Comparison of ENCODE assay signal across 8 cellular contexts in genomic region chr1:154404984-154405761, GRCh38. TPM values are rescaled to one million over a fixed set of nuclear protein-coding genes. Genes with fewer than 3 reads are reported as not detected.
DNase-seq lines count a peak whose midpoint lies in the region; ATAC-seq and TF ChIP-seq lines count a peak whose summit lies in the region.

TSS of gene IL6R (plus strand) at chr1:154405343. CDS start at chr1:154405630, 287 bp downstream.

- H3K9me3 Mint-ChIP-seq in natural killer cell = no peaks in the 10 kb centered on the region

- peak; percentile 36 for ATAC-seq in HG03159 (IDR thresholded peaks at IDR 0.05; ENCODE audit: unreplicated experiment)
- peak; percentile 59 to 69 (median 59) for ATAC-seq in natural killer cell

- H3K4me1 Mint-ChIP-seq in natural killer cell = peaks cover 40 to 48% of the 10 kb centered on the region in 2 donors

- intact Hi-C loops in natural killer cell (cut with micrococcal nuclease) = no loop called here

- H3K4me3 Mint-ChIP-seq in natural killer cell = peak within 1 kb of the TSS; percentile 79

- peak; percentile 29 for DNase-seq in NCI-H1105 (lab: John Stamatoyannopoulos, UW)
- no peak for DNase-seq in NCI-H1105 treated with DMSO at 0.1 percent for 48 hours (lab: John Stamatoyannopoulos, UW)
- DNase-seq in RKO (ENCODE audit: low spot score) = peak; percentile 92
- DNase-seq in activated gamma-delta T cell treated with Interleukin-2 at 50 U/mL for 16 hours = peak; percentile 61
- DNase-seq in foreskin fibroblast = peak; percentile 92 to 97
- peak; percentile 47 for DNase-seq in natural killer cell

- H3K27ac Mint-ChIP-seq in natural killer cell = peak within 1 kb of the TSS in 1 of 2 donors; percentile 75

- no peaks in the 10 kb centered on the region for H3K9me3 ChIP-seq in stomach smooth muscle (ENCODE audit: control insufficient read depth in 2 of 2, low read length in 2 of 2)

- H3K36me3 ChIP-seq in stomach smooth muscle (ENCODE audit: control insufficient read depth in 2 of 2, insufficient read depth in 2 of 2, low read length in 2 of 2) = no peaks in the 10 kb centered on the region

- H3K27me3 ChIP-seq in stomach smooth muscle (ENCODE audit: control insufficient read depth in 1 of 2, insufficient read depth in 2 of 2, low read length in 2 of 2) = no peaks in the 10 kb centered on the region

- peak within 1 kb of the TSS; percentile 90 to 93 for H3K9ac ChIP-seq in stomach smooth muscle (ENCODE audit: low read length in 2 of 2)

- TF ChIP-seq CTCF in foreskin fibroblast (IDR thresholded peaks at IDR 0.05; ENCODE audit: low read depth, low read length) = peak; percentile 35
- TF ChIP-seq CTCF in natural killer cell (IDR thresholded peaks at IDR 0.05) = no peak

- peaks cover 24 to 43% of the 10 kb centered on the region in 2 donors for H3K27me3 Mint-ChIP-seq in natural killer cell (ENCODE audit: low read depth in 2 of 2)

- H3K4me1 ChIP-seq in stomach smooth muscle (ENCODE audit: control insufficient read depth, insufficient read depth, low read length) = peaks cover 53% of the 10 kb centered on the region

- H3K4me3 ChIP-seq in foreskin fibroblast (ENCODE audit: low read depth in 1 of 2, low read length in 2 of 2) = peak within 1 kb of the TSS; percentile 68 to 73
- peak within 1 kb of the TSS; percentile 84 to 90 for H3K4me3 ChIP-seq in stomach smooth muscle (ENCODE audit: low read length in 2 of 2)

- peak within 1 kb of the TSS; percentile 97 for H3K27ac ChIP-seq in stomach smooth muscle (ENCODE audit: low read length)

- no peaks in the 10 kb centered on the region for H3K36me3 Mint-ChIP-seq in natural killer cell

RNA-seq across cellular contexts. Expression of gene IL6R, which starts in this region (rescaled TPM):
- 10 to 100 TPM in 1 of 3 donors, 1 to 10 TPM in 2; 2.0 to 10.6 (median 3.8) TPM for total RNA-seq in natural killer cell
